ENCODE assay signal across 16 cellular contexts in the genomic region with DNA sequence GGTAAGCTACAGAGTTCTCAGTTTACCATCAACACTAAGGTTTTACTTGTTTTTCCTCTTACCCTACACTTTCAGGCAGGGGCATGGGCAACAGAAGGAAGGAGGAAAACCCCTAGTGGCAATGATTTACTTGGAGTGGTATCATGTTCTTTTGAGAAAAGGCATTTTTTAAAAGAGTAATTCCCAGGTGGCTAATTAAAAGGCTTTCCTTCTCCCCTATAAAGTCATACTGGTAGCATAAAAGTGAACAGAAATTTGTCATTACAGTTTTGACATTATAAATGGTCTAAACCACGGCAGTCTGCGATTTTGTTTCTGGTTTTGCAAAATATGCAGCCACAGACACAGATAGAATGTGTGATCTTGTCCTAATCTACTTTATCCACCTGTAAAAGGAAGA. TPM values are rescaled to one million over a fixed set of nuclear protein-coding genes. Genes with fewer than 3 reads are reported as not detected.
DNase-seq lines count a peak whose midpoint lies in the region; ATAC-seq lines count a peak whose summit lies in the region.
"Had no signal": no experiment of that assay in that cellular context is flagged by ENCODE, and none has a peak within 500 bp of the region (broad histone marks: within the 10 kb centered on the region; RNA-seq: fewer than 3 reads in every experiment).

No MANE protein-coding gene starts in this region.

- H3K4me1 Mint-ChIP-seq in activated naive CD8-positive, alpha-beta T cell treated with anti-CD3 and anti-CD28 coated beads for 36 hours = peaks cover 5% of the 10 kb centered on the region
- peaks cover 11% of the 10 kb centered on the region for H3K4me1 Mint-ChIP-seq in activated naive CD8-positive, alpha-beta T cell treated with anti-CD3 and anti-CD28 coated beads, Interleukin-2, amount 50 U/mL, for 24 hours
- H3K4me1 Mint-ChIP-seq in activated T-helper 17 cell treated with anti-CD3 and anti-CD28 coated beads, Interleukin-2, amount 50 U/mL, for 72 hours = no peaks in the 10 kb centered on the region
- H3K4me1 Mint-ChIP-seq: T-cell had no signal

- no peak for ATAC-seq in activated naive CD8-positive, alpha-beta T cell treated with anti-CD3 and anti-CD28 coated beads, Interleukin-2, amount 50 U/mL, for 24 hours
- ATAC-seq in HG02610 (IDR thresholded peaks at IDR 0.05; ENCODE audit: unreplicated experiment) (peak; percentile 42), HG03460 (IDR thresholded peaks at IDR 0.05; ENCODE audit: unreplicated experiment) (peak; percentile 61)
- no peak for ATAC-seq in activated T-helper 17 cell treated with anti-CD3 and anti-CD28 coated beads, Interleukin-2, amount 50 U/mL, for 72 hours (replicated peaks)
- ATAC-seq: A549, GM23338, Right ventricle myocardium inferior, T-cell had no signal

- peak overlapping the region; percentile 48 for H3K27ac Mint-ChIP-seq in activated naive CD8-positive, alpha-beta T cell treated with anti-CD3 and anti-CD28 coated beads for 36 hours
- H3K27ac Mint-ChIP-seq in activated naive CD8-positive, alpha-beta T cell treated with anti-CD3 and anti-CD28 coated beads, Interleukin-2, amount 50 U/mL, for 24 hours = no peak overlapping the region
- no peak overlapping the region for H3K27ac Mint-ChIP-seq in activated T-helper 17 cell treated with anti-CD3 and anti-CD28 coated beads, Interleukin-2, amount 50 U/mL, for 72 hours
- H3K27ac Mint-ChIP-seq: GM23338, T-cell had no signal

- no peak overlapping the region for H3K4me3 Mint-ChIP-seq in activated naive CD8-positive, alpha-beta T cell treated with anti-CD3 and anti-CD28 coated beads for 36 hours
- H3K4me3 Mint-ChIP-seq in activated naive CD8-positive, alpha-beta T cell treated with anti-CD3 and anti-CD28 coated beads, Interleukin-2, amount 50 U/mL, for 24 hours = no peak overlapping the region
- H3K4me3 Mint-ChIP-seq in activated T-helper 17 cell treated with anti-CD3 and anti-CD28 coated beads, Interleukin-2, amount 50 U/mL, for 72 hours = no peak overlapping the region
- H3K4me3 Mint-ChIP-seq: GM23338, T-cell had no signal

- no peaks in the 10 kb centered on the region for H3K27me3 Mint-ChIP-seq in activated naive CD8-positive, alpha-beta T cell treated with anti-CD3 and anti-CD28 coated beads for 36 hours
- no peaks in the 10 kb centered on the region for H3K27me3 Mint-ChIP-seq in activated naive CD8-positive, alpha-beta T cell treated with anti-CD3 and anti-CD28 coated beads, Interleukin-2, amount 50 U/mL, for 24 hours
- no peaks in the 10 kb centered on the region for H3K27me3 Mint-ChIP-seq in activated T-helper 17 cell treated with anti-CD3 and anti-CD28 coated beads, Interleukin-2, amount 50 U/mL, for 72 hours
- H3K27me3 Mint-ChIP-seq: T-cell had no signal

- no peaks in the 10 kb centered on the region for H3K9me3 Mint-ChIP-seq in activated naive CD8-positive, alpha-beta T cell treated with anti-CD3 and anti-CD28 coated beads for 36 hours
- no peaks in the 10 kb centered on the region for H3K9me3 Mint-ChIP-seq in activated naive CD8-positive, alpha-beta T cell treated with anti-CD3 and anti-CD28 coated beads, Interleukin-2, amount 50 U/mL, for 24 hours
- H3K9me3 Mint-ChIP-seq in activated T-helper 17 cell treated with anti-CD3 and anti-CD28 coated beads, Interleukin-2, amount 50 U/mL, for 72 hours = peaks cover 2% of the 10 kb centered on the region
- H3K9me3 Mint-ChIP-seq: GM23338, T-cell had no signal

- H3K36me3 Mint-ChIP-seq in activated naive CD8-positive, alpha-beta T cell treated with anti-CD3 and anti-CD28 coated beads for 36 hours = peaks cover 30% of the 10 kb centered on the region
- H3K36me3 Mint-ChIP-seq in activated naive CD8-positive, alpha-beta T cell treated with anti-CD3 and anti-CD28 coated beads, Interleukin-2, amount 50 U/mL, for 24 hours (ENCODE audit: low read depth) = peaks cover 54% of the 10 kb centered on the region
- peaks cover 59% of the 10 kb centered on the region for H3K36me3 Mint-ChIP-seq in activated T-helper 17 cell treated with anti-CD3 and anti-CD28 coated beads, Interleukin-2, amount 50 U/mL, for 72 hours (ENCODE audit: low read depth)

- DNase-seq in activated naive CD8-positive, alpha-beta T cell treated with anti-CD3 and anti-CD28 coated beads for 36 hours = no peak
- no peak for DNase-seq in activated naive CD8-positive, alpha-beta T cell treated with anti-CD3 and anti-CD28 coated beads, Interleukin-2, amount 50 U/mL, for 24 hours
- DNase-seq in hypothalamus (lab: John Stamatoyannopoulos, UW) (no peak), NOMO-1 treated with DMSO at 0.1 percent for 48 hours (lab: John Stamatoyannopoulos, UW; ENCODE audit: unreplicated experiment) (no peak)
- DNase-seq: DMS 273 treated with DMSO at 0.1 percent for 48 hours, NCI-H1417 treated with DMSO at 0.1 percent for 48 hours, NCI-H2029, NCI-H510A treated with DMSO at 0.1 percent for 48 hours, Peyer's patch, T-cell had no signal

RNA-seq across cellular contexts. Expression of gene OR2K2, which starts 30.9 kb away (rescaled TPM):
- total RNA-seq in activated naive CD8-positive, alpha-beta T cell treated with anti-CD3 and anti-CD28 coated beads for 36 hours = not detected
- not detected for total RNA-seq in activated T-helper 17 cell treated with anti-CD3 and anti-CD28 coated beads, Interleukin-2, amount 50 U/mL, for 72 hours
- total RNA-seq: GM23338, Peyer's patch, Right ventricle myocardium inferior, T-cell had no signal

Comparison
In these comparisons a context has a peak if more than half of its experiments do, and no peak if none do; other contexts are left out.
1. ATAC-seq: peak in HG02610 (single experiment) and HG03460 (single experiment); none in activated naive CD8-positive, alpha-beta T cell treated with anti-CD3 and anti-CD28 coated beads, Interleukin-2, amount 50 U/mL, for 24 hours (single experiment) and activated T-helper 17 cell treated with anti-CD3 and anti-CD28 coated beads, Interleukin-2, amount 50 U/mL, for 72 hours (single experiment).